In genomic region chr6:31356216-31356945, GRCh38 we compare ENCODE assay signal across 8 cellular contexts. TPM values are rescaled to one million over a fixed set of nuclear protein-coding genes. Genes with fewer than 3 reads are reported as not detected.
DNase-seq lines count a peak whose midpoint lies in the region; ATAC-seq and TF ChIP-seq lines count a peak whose summit lies in the region.

No MANE protein-coding gene starts in this region.

- H3K27me3 Mint-ChIP-seq in endothelial cell (ENCODE audit: unreplicated experiment) (peaks cover 4% of the 10 kb centered on the region), nephron (ENCODE audit: low read depth) (peaks cover 96% of the 10 kb centered on the region)

- H3K27ac Mint-ChIP-seq in endothelial cell (ENCODE audit: unreplicated experiment) (no peak overlapping the region), nephron (no peak overlapping the region)

- H3K4me3 Mint-ChIP-seq in endothelial cell (ENCODE audit: unreplicated experiment) (peak overlapping the region; percentile 91), nephron (peak overlapping the region; percentile 75 to 85 (median 80))

- ATAC-seq in HG02970 (IDR thresholded peaks at IDR 0.05; ENCODE audit: low FRiP score, unreplicated experiment) = peak; percentile 15

- H3K4me1 Mint-ChIP-seq in endothelial cell (ENCODE audit: unreplicated experiment) (peaks cover 9% of the 10 kb centered on the region), nephron (no peaks in the 10 kb centered on the region)

- TF ChIP-seq CTCF in endothelial cell (IDR thresholded peaks at IDR 0.05; ENCODE audit: unreplicated experiment) (no peak), nephron (IDR thresholded peaks at IDR 0.05; ENCODE audit: unreplicated experiment in 3 of 3) (no peak)

- H3K9me3 Mint-ChIP-seq in endothelial cell (ENCODE audit: unreplicated experiment) = no peaks in the 10 kb centered on the region
- peaks cover 3% of the 10 kb centered on the region for H3K9me3 Mint-ChIP-seq in nephron

- H3K36me3 Mint-ChIP-seq in endothelial cell (ENCODE audit: low read depth, unreplicated experiment) (peaks cover 20% of the 10 kb centered on the region), nephron (ENCODE audit: low read depth) (no peaks in the 10 kb centered on the region)

- DNase-seq in GM04504 (ENCODE audit: low read depth) (peak; percentile 22), endothelial cell (ENCODE audit: low spot score) (peak; percentile 21), HT-29 (ENCODE audit: low spot score) (no peak), SIG-M5 (lab: John Stamatoyannopoulos, UW) (no peak), SKM-1 (lab: John Stamatoyannopoulos, UW; ENCODE audit: unreplicated experiment) (no peak)
- peak; percentile 48 for DNase-seq in activated CD4-positive, alpha-beta T cell treated with anti-CD3 and anti-CD28 coated beads for 48 hours

RNA-seq across cellular contexts. Expression of gene HLA-B, which starts 0.6 kb away (rescaled TPM):
- 301 TPM for total RNA-seq in endothelial cell (ENCODE audit: unreplicated experiment)
- total RNA-seq in HT-29 (2014; rRNA removed; shearing (Covaris generic)) = 15.3 and 19.8 TPM in 2 replicates

RNA-seq across cellular contexts. Expression of gene MICA, which starts 47.0 kb away (rescaled TPM):
- total RNA-seq in endothelial cell (ENCODE audit: unreplicated experiment) = 16.6 TPM
- total RNA-seq in HT-29 (2014; rRNA removed; shearing (Covaris generic)) = 36.1 and 39.2 TPM in 2 replicates

Comparison
In these comparisons a context has a peak if more than half of its experiments do, and no peak if none do; other contexts are left out.
1. DNase-seq: peak in GM04504 (single experiment), activated CD4-positive, alpha-beta T cell treated with anti-CD3 and anti-CD28 coated beads for 48 hours (single experiment) and endothelial cell (single experiment); none in HT-29 (single experiment), SIG-M5 (single experiment) and SKM-1 (single experiment).
2. RNA of gene HLA-B, which starts 0.6 kb away (total RNA-seq): 301 TPM in endothelial cell (single experiment); 15.3 to 19.8 TPM in HT-29; every median in the first group is over 10 times any median in the second.